18 cellular contexts compared by ENCODE assay signal in the genomic region with DNA sequence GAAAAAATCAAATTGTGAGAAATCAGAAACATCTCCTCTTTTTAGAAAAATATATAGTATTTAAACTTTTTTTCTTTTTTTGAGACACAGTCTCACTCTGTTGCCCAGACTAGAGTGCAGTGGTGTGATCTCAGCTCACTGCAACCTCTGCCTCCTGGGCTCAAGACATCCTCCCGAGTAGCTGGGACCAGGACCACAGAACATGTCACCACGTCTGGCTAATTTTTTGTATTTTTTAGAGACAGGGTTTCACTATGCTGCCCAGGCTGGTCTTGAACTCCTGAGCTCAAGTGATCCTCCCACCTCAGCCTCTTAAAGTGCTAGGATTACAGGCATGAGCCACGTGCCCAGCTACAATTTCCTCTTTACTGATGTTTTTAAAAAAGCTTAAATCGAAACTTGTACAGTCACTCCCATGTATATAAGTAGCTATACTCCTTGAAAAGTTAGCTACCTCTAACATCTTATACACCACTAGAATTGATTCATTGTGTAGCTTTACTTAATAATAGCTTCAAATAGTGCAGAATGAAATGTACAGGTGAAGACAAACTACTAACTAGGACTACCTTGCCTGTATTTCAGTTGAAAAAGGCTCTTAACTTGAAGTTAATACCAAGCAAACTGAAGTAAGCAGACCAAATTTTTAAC. TPM values are rescaled to one million over a fixed set of nuclear protein-coding genes. Genes with fewer than 3 reads are reported as not detected.
DNase-seq lines count a peak whose midpoint lies in the region; ATAC-seq and TF ChIP-seq lines count a peak whose summit lies in the region.
"Had no signal": no experiment of that assay in that cellular context is flagged by ENCODE, and none has a peak within 500 bp of the region (broad histone marks: within the 10 kb centered on the region; RNA-seq: fewer than 3 reads in every experiment).

No MANE protein-coding gene starts in this region.

- H3K4me1 Mint-ChIP-seq in CD4-positive, alpha-beta T cell (ENCODE audit: low read depth) = peaks cover 72% of the 10 kb centered on the region
- no peaks in the 10 kb centered on the region for H3K4me1 Mint-ChIP-seq in GM23338
- H3K4me1 Mint-ChIP-seq in mesothelial cell of epicardium = peaks cover 34% of the 10 kb centered on the region

- no peak overlapping the region for H3K27ac ChIP-seq in CD4-positive, alpha-beta T cell (ENCODE audit: low read depth, low read length)
- H3K27ac ChIP-seq in GM23338 (ENCODE audit: low read depth) (0 out of 2 replicates have a peak overlapping the region, but pooled peaks have one; percentile 20), RWPE1 (no peak overlapping the region)
- H3K27ac ChIP-seq: parathyroid adenoma had no signal

- no peak for DNase-seq in CD4-positive, alpha-beta T cell
- DNase-seq in GM23338 (ENCODE audit: low spot score) = no peak
- DNase-seq in activated naive CD4-positive, alpha-beta T cell treated with anti-CD3 and anti-CD28 coated beads, Interleukin-2, amount 50 U/mL, for 72 hours (ENCODE audit: low spot score in 2 of 2) = no peak
- DNase-seq in mesothelial cell of epicardium (ENCODE audit: low spot score in 2 of 2, unreplicated experiment in 2 of 2) = no peak
- no peak for DNase-seq in RWPE1 (ENCODE audit: low spot score)
- DNase-seq in DMS 273 (lab: John Stamatoyannopoulos, UW; ENCODE audit: unreplicated experiment) = no peak
- DNase-seq: activated gamma-delta T cell treated with Interleukin-2 at 50 U/mL for 16 hours, BE2C, dorsolateral prefrontal cortex, heart left ventricle, HFFc6, NCI-H2081 treated with DMSO at 0.1 percent for 48 hours, NCI-H524 treated with DMSO at 0.1 percent for 48 hours had no signal

- no peak for ATAC-seq in CD4-positive, alpha-beta T cell (ENCODE audit: poor library complexity)
- ATAC-seq in GM23338 (no peak), GM19395 (IDR thresholded peaks at IDR 0.05; ENCODE audit: unreplicated experiment) (no peak), GM18520 (IDR thresholded peaks at IDR 0.05; ENCODE audit: unreplicated experiment) (no peak)
- ATAC-seq in activated naive CD4-positive, alpha-beta T cell treated with anti-CD3 and anti-CD28 coated beads, Interleukin-2, amount 50 U/mL, for 72 hours = peak; percentile 10 to 23
- ATAC-seq: heart left ventricle; stimulated activated memory B cell treated with anti-CD40 and anti-IgM and Interleukin-4, amounts not matched to agents 10 μg/mL and 1 μg/mL and 100 μg/mL, for 72 hours had no signal

- intact Hi-C loops in CD4-positive, alpha-beta T cell (cut with DNase I, micrococcal nuclease) = loop anchor here in 1 of 2 experiments (5.0 to 10.0 kb wide), 2 partner anchors 36 to 466 kb away; no protein-coding TSS in a partner anchor

- CTCF ChIA-PET in CD4-positive, alpha-beta T cell (lab: Charles Lee) = interaction anchor here (0.7 to 1.0 kb wide), 2 partner anchors 59 to 80 kb away, joined by 3 read pairs; partner anchors contain the start of gene ZBED5
- CTCF ChIA-PET in RWPE1 (lab: Yijun Ruan, JAX) = no interaction called here

- POLR2A ChIA-PET in CD4-positive, alpha-beta T cell (lab: Charles Lee) = interaction anchor here (0.6 to 4.1 kb wide), 6 partner anchors 9 to 342 kb away, joined by 3 to 62 read pairs (median 5); partner anchors contain the start of genes CTR9, EIF4G2 and ZBED5
- POLR2A ChIA-PET in RWPE1 (lab: Yijun Ruan, JAX; ENCODE audit: low non-redundant PET) = interaction anchor here (1.0 kb wide), 1 partner anchor 10 kb away, joined by 4 read pairs; the partner anchor contains the start of gene EIF4G2

- no peaks in the 10 kb centered on the region for H3K9me3 ChIP-seq in CD4-positive, alpha-beta T cell (ENCODE audit: control insufficient read depth, low read length)
- H3K9me3 ChIP-seq: BE2C, breast epithelium, heart left ventricle had no signal

- H3K9me2 ChIP-seq in GM23338 (ENCODE audit: insufficient read depth) = no peaks in the 10 kb centered on the region

- H3K4me3 Mint-ChIP-seq in CD4-positive, alpha-beta T cell = no peak overlapping the region
- no peak overlapping the region for H3K4me3 Mint-ChIP-seq in GM23338
- no peak overlapping the region for H3K4me3 Mint-ChIP-seq in mesothelial cell of epicardium
- H3K4me3 Mint-ChIP-seq: HFFc6; stimulated activated memory B cell treated with anti-CD40 and anti-IgM and Interleukin-4, amounts not matched to agents 10 μg/mL and 1 μg/mL and 100 μg/mL, for 72 hours had no signal

- H3K4me2 ChIP-seq in GM23338 = no peak overlapping the region

- H3F3A ChIP-seq in GM23338 (replicated peaks; ENCODE audit: low read depth) = peaks cover 67% of the 10 kb centered on the region

- TF ChIP-seq CTCF in CD4-positive, alpha-beta T cell (IDR thresholded peaks at IDR 0.05) = no peak
- TF ChIP-seq CTCF in GM23338 (conservative IDR thresholded peaks at IDR 0.05; ENCODE audit: low read depth in 2 of 2) (no peak), mesothelial cell of epicardium (IDR thresholded peaks at IDR 0.05; ENCODE audit: unreplicated experiment) (no peak), RWPE1 (conservative IDR thresholded peaks at IDR 0.05; ENCODE audit: low read depth) (no peak)

- H3K4me1 ChIP-seq in GM23338 (ENCODE audit: insufficient read depth) = no peaks in the 10 kb centered on the region
- H3K4me1 ChIP-seq: BE2C, breast epithelium, parathyroid adenoma had no signal

- H3K36me3 ChIP-seq in GM23338 (ENCODE audit: insufficient read depth) = peaks cover 64% of the 10 kb centered on the region

- H2AFZ ChIP-seq in GM23338 = no peak overlapping the region
- H2AFZ ChIP-seq: parathyroid adenoma had no signal

- H3K27me3 Mint-ChIP-seq in CD4-positive, alpha-beta T cell = no peaks in the 10 kb centered on the region
- H3K27me3 Mint-ChIP-seq in GM23338 (ENCODE audit: insufficient read depth, low read depth, poor library complexity) = peaks cover 4% of the 10 kb centered on the region
- H3K27me3 Mint-ChIP-seq in mesothelial cell of epicardium (ENCODE audit: low read depth) = no peaks in the 10 kb centered on the region
- H3K27me3 Mint-ChIP-seq: stimulated activated memory B cell treated with anti-CD40 and anti-IgM and Interleukin-4, amounts not matched to agents 10 μg/mL and 1 μg/mL and 100 μg/mL, for 72 hours had no signal

- no peak overlapping the region for H3K4me3 ChIP-seq in GM23338
- H3K4me3 ChIP-seq: breast epithelium, dorsolateral prefrontal cortex, heart left ventricle had no signal

- H3K79me2 ChIP-seq in GM23338 (replicated peaks; ENCODE audit: insufficient read depth) = no peaks in the 10 kb centered on the region
- H3K79me2 ChIP-seq: parathyroid adenoma had no signal

- peaks cover 84% of the 10 kb centered on the region for H3K36me3 Mint-ChIP-seq in CD4-positive, alpha-beta T cell (ENCODE audit: low read depth)
- H3K36me3 Mint-ChIP-seq in GM23338 (ENCODE audit: low read depth) (peaks cover 77% of the 10 kb centered on the region), mesothelial cell of epicardium (peaks cover 46% of the 10 kb centered on the region)
- H3K36me3 Mint-ChIP-seq in activated naive CD4-positive, alpha-beta T cell treated with anti-CD3 and anti-CD28 coated beads, Interleukin-2, amount 50 U/mL, for 72 hours = peaks cover 29 to 58% of the 10 kb centered on the region in 2 donors

- peak overlapping the region; percentile 39 for H3K27ac Mint-ChIP-seq in CD4-positive, alpha-beta T cell
- H3K27ac Mint-ChIP-seq in GM23338 (no peak overlapping the region), mesothelial cell of epicardium (peak overlapping the region; percentile 34)
- peak overlapping the region; percentile 62 to 72 for H3K27ac Mint-ChIP-seq in activated naive CD4-positive, alpha-beta T cell treated with anti-CD3 and anti-CD28 coated beads, Interleukin-2, amount 50 U/mL, for 72 hours
- H3K27ac Mint-ChIP-seq: stimulated activated memory B cell treated with anti-CD40 and anti-IgM and Interleukin-4, amounts not matched to agents 10 μg/mL and 1 μg/mL and 100 μg/mL, for 72 hours had no signal

- H4K20me1 ChIP-seq in GM23338 (replicated peaks; ENCODE audit: insufficient read depth) = peaks cover 40% of the 10 kb centered on the region

- no peaks in the 10 kb centered on the region for H3K27me3 ChIP-seq in CD4-positive, alpha-beta T cell (ENCODE audit: control insufficient read depth, insufficient read depth, low read length)
- no peaks in the 10 kb centered on the region for H3K27me3 ChIP-seq in GM23338 (ENCODE audit: insufficient read depth)
- H3K27me3 ChIP-seq: BE2C, breast epithelium, dorsolateral prefrontal cortex, heart left ventricle had no signal

- H3K9me3 Mint-ChIP-seq in CD4-positive, alpha-beta T cell = no peaks in the 10 kb centered on the region
- H3K9me3 Mint-ChIP-seq in GM23338 = no peaks in the 10 kb centered on the region; the same call in 2 of the 3 replicates
- H3K9me3 Mint-ChIP-seq in activated naive CD4-positive, alpha-beta T cell treated with anti-CD3 and anti-CD28 coated beads, Interleukin-2, amount 50 U/mL, for 72 hours = no peaks in the 10 kb centered on the region
- H3K9me3 Mint-ChIP-seq in mesothelial cell of epicardium = no peaks in the 10 kb centered on the region
- H3K9me3 Mint-ChIP-seq: HFFc6; stimulated activated memory B cell treated with anti-CD40 and anti-IgM and Interleukin-4, amounts not matched to agents 10 μg/mL and 1 μg/mL and 100 μg/mL, for 72 hours had no signal

TF ChIP-seq in GM23338, 12 proteins besides CTCF, POLR2A, EP300 and RAD21 (continues in another document):
- no peak for TF ChIP-seq JUNB (IDR thresholded peaks at IDR 0.05; ENCODE audit: unreplicated experiment)
- no peak for TF ChIP-seq STAT1 (IDR thresholded peaks at IDR 0.05; ENCODE audit: unreplicated experiment)
- TF ChIP-seq EZH2phosphoT487 (IDR thresholded peaks at IDR 0.05; ENCODE audit: unreplicated experiment) = no peak
- no peak for TF ChIP-seq ZNF331 (CRISPR knock-in tag; IDR thresholded peaks at IDR 0.05; ENCODE audit: low read depth)

RNA-seq across cellular contexts. Expression of gene EIF4G2, which starts 10.3 kb away (rescaled TPM):
- 1,000 to 10,000 TPM; 1,001 to 1,008 TPM for total RNA-seq in CD4-positive, alpha-beta T cell
- 788 and 801 TPM in 2 replicates for total RNA-seq in GM23338 (2014; rRNA removed; shearing (Covaris generic))
- polyA plus RNA-seq in GM23338 (2016; fragmentation: Nextera tagmentation; extraction: Ambion mirVana) = 312 and 358 TPM in 2 replicates
- 100 to 1,000 TPM; 462 to 846 TPM for total RNA-seq in activated naive CD4-positive, alpha-beta T cell treated with anti-CD3 and anti-CD28 coated beads, Interleukin-2, amount 50 U/mL, for 72 hours
- total RNA-seq in mesothelial cell of epicardium = 1,220 to 1,246 TPM (median 1,239 TPM) in 3 replicates

RNA-seq across cellular contexts. Expression of gene CTR9, which starts 47.4 kb away (rescaled TPM):
- total RNA-seq in CD4-positive, alpha-beta T cell = 10 to 100 TPM; 34.0 to 34.7 TPM
- total RNA-seq in GM23338 (2014; rRNA removed; shearing (Covaris generic)) = 32.7 and 33.3 TPM in 2 replicates
- 25.1 and 29.0 TPM in 2 replicates for polyA plus RNA-seq in GM23338 (2016; fragmentation: Nextera tagmentation; extraction: Ambion mirVana)
- 10 to 100 TPM; 23.9 to 43.6 TPM for total RNA-seq in activated naive CD4-positive, alpha-beta T cell treated with anti-CD3 and anti-CD28 coated beads, Interleukin-2, amount 50 U/mL, for 72 hours
- 33.2 to 38.3 TPM (median 34.5 TPM) in 3 replicates for total RNA-seq in mesothelial cell of epicardium

RNA-seq across cellular contexts. Expression of gene ZBED5, which starts 59.4 kb away (rescaled TPM):
- 10 to 100 TPM; 71.1 to 72.0 TPM for total RNA-seq in CD4-positive, alpha-beta T cell
- total RNA-seq in GM23338 (2014; rRNA removed; shearing (Covaris generic)) = 53.9 and 54.1 TPM in 2 replicates
- polyA plus RNA-seq in GM23338 (2016; fragmentation: Nextera tagmentation; extraction: Ambion mirVana) = 56.1 and 56.3 TPM in 2 replicates
- total RNA-seq in activated naive CD4-positive, alpha-beta T cell treated with anti-CD3 and anti-CD28 coated beads, Interleukin-2, amount 50 U/mL, for 72 hours = 10 to 100 TPM; 41.2 to 43.6 TPM
- total RNA-seq in mesothelial cell of epicardium = 116 to 120 TPM (median 120 TPM) in 3 replicates

Comparison
In these comparisons a context has a peak if more than half of its experiments do, and no peak if none do; other contexts are left out.
1. ATAC-seq: peak in activated naive CD4-positive, alpha-beta T cell treated with anti-CD3 and anti-CD28 coated beads, Interleukin-2, amount 50 U/mL, for 72 hours (2 of 2); none in CD4-positive, alpha-beta T cell (single experiment), GM23338 (single experiment), GM19395 (single experiment) and GM18520 (single experiment).